ENCODE assay signal across 8 cellular contexts in the genomic region with DNA sequence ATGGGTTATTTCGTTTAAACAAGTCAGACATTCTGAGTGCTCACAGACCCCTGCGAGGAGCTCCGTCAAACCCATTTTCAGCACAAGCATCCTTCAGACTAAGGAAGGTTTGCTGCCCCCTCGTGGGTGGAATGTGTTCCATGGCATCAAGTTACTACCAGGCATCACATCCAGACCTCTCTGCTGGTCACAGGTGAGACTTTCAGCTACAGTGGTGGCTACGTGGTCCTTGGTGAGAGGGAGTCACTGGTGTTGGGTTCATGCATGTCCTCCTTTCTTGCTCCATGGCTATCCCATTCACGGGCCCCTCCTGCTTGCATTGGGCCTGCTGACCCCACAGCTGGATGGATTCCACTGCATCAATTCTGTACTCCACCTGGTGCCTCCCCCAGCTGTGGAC. TPM values are rescaled to one million over a fixed set of nuclear protein-coding genes. Genes with fewer than 3 reads are reported as not detected.
A peak's percentile ranks its signal among the peaks of the same experiment; 100 is the strongest.
DNase-seq lines count a peak whose midpoint lies in the region; ATAC-seq and TF ChIP-seq lines count a peak whose summit lies in the region.

No MANE protein-coding gene starts in this region.

- H3K4me1 ChIP-seq in DOHH2 (ENCODE audit: control insufficient read depth, low read length) (no peaks in the 10 kb centered on the region), adrenal gland (replicated peaks in 1 of 2) (no peaks in the 10 kb centered on the region), hepatocyte (ENCODE audit: insufficient read depth) (no peaks in the 10 kb centered on the region), smooth muscle cell (ENCODE audit: low read depth) (no peaks in the 10 kb centered on the region)

- TF ChIP-seq POLR2A in adrenal gland (IDR thresholded peaks at IDR 0.05): no peak

- peaks cover 30% of the 10 kb centered on the region for H3K27me3 ChIP-seq in DOHH2 (ENCODE audit: control insufficient read depth, low read length)
- no peaks in the 10 kb centered on the region for H3K27me3 ChIP-seq in adrenal gland
- peaks cover 6% of the 10 kb centered on the region for H3K27me3 ChIP-seq in hepatocyte
- H3K27me3 ChIP-seq in smooth muscle cell (ENCODE audit: low read depth): peaks cover 9% of the 10 kb centered on the region

- no peaks in the 10 kb centered on the region for H3K9me3 ChIP-seq in DOHH2 (ENCODE audit: control insufficient read depth, insufficient read depth, low read length)
- H3K9me3 ChIP-seq in adrenal gland (replicated peaks in 1 of 3): no peaks in the 10 kb centered on the region
- H3K9me3 ChIP-seq in hepatocyte (ENCODE audit: low read depth): no peaks in the 10 kb centered on the region
- no peaks in the 10 kb centered on the region for H3K9me3 ChIP-seq in smooth muscle cell (replicated peaks; ENCODE audit: low read depth)

- ATAC-seq in HG03520 (IDR thresholded peaks at IDR 0.05; ENCODE audit: unreplicated experiment): no peak
- ATAC-seq in HG03159 (IDR thresholded peaks at IDR 0.05; ENCODE audit: unreplicated experiment): no peak

- H3K9me2 ChIP-seq in DOHH2 (replicated peaks; ENCODE audit: control insufficient read depth, low read length) (no peaks in the 10 kb centered on the region), hepatocyte (replicated peaks; ENCODE audit: insufficient read depth) (no peaks in the 10 kb centered on the region)

- intact Hi-C loops in adrenal gland (cut with DNase I): no loop called here

- H2AFZ ChIP-seq in hepatocyte (no peak overlapping the region), smooth muscle cell (ENCODE audit: low read depth) (no peak overlapping the region)

- DNase-seq in T follicular helper cell (ENCODE audit: low read depth): peak; percentile 16
- DNase-seq in adrenal gland: peak; percentile 68 to 92 (median 85)
- DNase-seq in hepatocyte (ENCODE audit: low spot score): peak; percentile 89
- DNase-seq in smooth muscle cell (lab: John Stamatoyannopoulos, UW; ENCODE audit: unreplicated experiment): peak; percentile 7

- peak; percentile 84 for TF ChIP-seq CTCF in DOHH2 (IDR thresholded peaks at IDR 0.05; ENCODE audit: low read depth, low read length, poor library complexity, severe bottlenecking)
- peak; percentile 79 for TF ChIP-seq CTCF in LNCAP (IDR thresholded peaks at IDR 0.05)
- TF ChIP-seq CTCF in adrenal gland (IDR thresholded peaks at IDR 0.05): peak; percentile 71 to 82 (median 72)
- TF ChIP-seq CTCF in hepatocyte (IDR thresholded peaks at IDR 0.05; ENCODE audit: poor library complexity): peak; percentile 70
- TF ChIP-seq CTCF in smooth muscle cell (IDR thresholded peaks at IDR 0.05; ENCODE audit: borderline replicate concordance, insufficient read depth, poor library complexity, severe bottlenecking): peak; percentile 73

- no peak overlapping the region for H3K9ac ChIP-seq in smooth muscle cell (ENCODE audit: low read depth)

- 8 to 12% (median 9%) methylated on average over 2 to 6 of the region's 6 CpGs for WGBS in adrenal gland, 4 donors
- 2% methylated on average over 6 of the region's 6 CpGs for WGBS in hepatocyte (ENCODE audit: low lambda C conversion rate, missing lambda C conversion rate)
- 12% methylated on average over 6 of the region's 6 CpGs for WGBS in smooth muscle cell (ENCODE audit: low lambda C conversion rate)

- H3F3A ChIP-seq in DOHH2 (ENCODE audit: control insufficient read depth, insufficient read depth) (no peaks in the 10 kb centered on the region), smooth muscle cell (ENCODE audit: low read depth) (no peaks in the 10 kb centered on the region)

- H3K4me3 ChIP-seq in DOHH2 (ENCODE audit: low read length) (no peak overlapping the region), adrenal gland (no peak overlapping the region), hepatocyte (no peak overlapping the region), smooth muscle cell (no peak overlapping the region)

- H3K4me2 ChIP-seq in DOHH2 (ENCODE audit: low read length): no peak overlapping the region
- H3K4me2 ChIP-seq in hepatocyte: no peak overlapping the region
- H3K4me2 ChIP-seq in smooth muscle cell: no peak overlapping the region

- no peaks in the 10 kb centered on the region for H3K79me2 ChIP-seq in DOHH2 (ENCODE audit: control insufficient read depth, low read length)
- no peaks in the 10 kb centered on the region for H3K79me2 ChIP-seq in hepatocyte
- no peaks in the 10 kb centered on the region for H3K79me2 ChIP-seq in smooth muscle cell (ENCODE audit: low read depth)

- H4K20me1 ChIP-seq in DOHH2 (ENCODE audit: control insufficient read depth, insufficient read depth, low read depth, low read length): no peaks in the 10 kb centered on the region
- H4K20me1 ChIP-seq in hepatocyte (ENCODE audit: insufficient read depth, poor library complexity, severe bottlenecking): no peaks in the 10 kb centered on the region
- no peaks in the 10 kb centered on the region for H4K20me1 ChIP-seq in smooth muscle cell (ENCODE audit: low read depth)

- no peak overlapping the region for H3K27ac ChIP-seq in DOHH2 (ENCODE audit: low read depth, low read length)
- H3K27ac ChIP-seq in adrenal gland: no peak overlapping the region
- no peak overlapping the region for H3K27ac ChIP-seq in hepatocyte
- no peak overlapping the region for H3K27ac ChIP-seq in smooth muscle cell (ENCODE audit: low read depth)

- H3K36me3 ChIP-seq in DOHH2 (ENCODE audit: control insufficient read depth, low read length) (no peaks in the 10 kb centered on the region), adrenal gland (replicated peaks in 1 of 2) (no peaks in the 10 kb centered on the region), hepatocyte (replicated peaks; ENCODE audit: insufficient read depth, low read depth) (no peaks in the 10 kb centered on the region), smooth muscle cell (ENCODE audit: low read depth) (no peaks in the 10 kb centered on the region)

RNA-seq across cellular contexts. Expression of a gene that starts 9.1 kb away (rescaled TPM):
- total RNA-seq in adrenal gland (10 to 100 TPM; 18.4 to 68.6 (median 38.1) TPM), hepatocyte (0.16 and 0.80 TPM in 2 replicates), smooth muscle cell (not detected in 2 replicates)
- polyA plus RNA-seq in adrenal gland (10 to 100 TPM in 2 of 3 donors, 1 to 10 TPM in 1; 9.8 to 23.0 (median 22.4) TPM), hepatocyte (1.3 and 1.6 TPM in 2 replicates), smooth muscle cell (not detected in 2 replicates)

RNA-seq across cellular contexts. Expression of a gene that starts 14.8 kb away (rescaled TPM):
- total RNA-seq in adrenal gland (10 to 100 TPM in 2 of 8 donors, 1 to 10 TPM in 5, under 1 TPM in 1; 0.66 to 14.7 (median 8.2) TPM), hepatocyte (not detected in 2 replicates), smooth muscle cell (not detected in 2 replicates)
- polyA plus RNA-seq in adrenal gland (10 to 100 TPM in 2 of 3 donors, 1 to 10 TPM in 1; 4.2 to 16.5 (median 10.7) TPM), hepatocyte (0.09 TPM in 1 of 2 replicates, not detected in the other), smooth muscle cell (not detected in 2 replicates)

RNA-seq across cellular contexts. Expression of a gene that starts 23.5 kb away (rescaled TPM):
- total RNA-seq in adrenal gland (1 to 10 TPM in 7 of 8 donors, under 1 TPM in 1; 0.30 to 9.3 (median 5.8) TPM), hepatocyte (0.28 TPM in 1 of 2 replicates, not detected in the other), smooth muscle cell (not detected in 2 replicates)
- polyA plus RNA-seq in adrenal gland (1 to 10 TPM; 2.5 to 8.5 (median 3.9) TPM), hepatocyte (0.13 and 0.36 TPM in 2 replicates), smooth muscle cell (not detected in 2 replicates)

RNA-seq across cellular contexts. Expression of a gene that starts 43.3 kb away (rescaled TPM):
- total RNA-seq in adrenal gland (10 to 100 TPM in 6 of 8 donors, 1 to 10 TPM in 1, under 1 TPM in 1; 0.60 to 56.2 (median 13.0) TPM), hepatocyte (0.24 TPM in 1 of 2 replicates, not detected in the other), smooth muscle cell (not detected in 2 replicates)
- polyA plus RNA-seq in adrenal gland (10 to 100 TPM in 1 of 3 donors, 1 to 10 TPM in 2; 2.8 to 32.6 (median 9.5) TPM), hepatocyte (1.4 and 1.7 TPM in 2 replicates), smooth muscle cell (0.06 and 0.70 TPM in 2 replicates)

RNA-seq across cellular contexts. Expression of a gene that starts 46.8 kb away (rescaled TPM):
- total RNA-seq in adrenal gland (1 to 10 TPM in 6 of 8 donors, under 1 TPM in 1, not detected in 1; 0.72 to 6.2 (median 3.0) TPM), hepatocyte (not detected in 2 replicates), smooth muscle cell (not detected in 2 replicates)
- polyA plus RNA-seq in adrenal gland (1 to 10 TPM; 1.9 to 3.1 (median 2.1) TPM), hepatocyte (not detected in 2 replicates), smooth muscle cell (not detected in 2 replicates)

Comparison
In these comparisons a context has a peak if more than half of its experiments do, and no peak if none do; other contexts are left out.
1. DNase-seq: peak in every context shown above with its lines; median percentile 89 in hepatocyte; 85 in adrenal gland; 16 in T follicular helper cell; 7 in smooth muscle cell.
2. RNA of a gene that starts 9.1 kb away (total RNA-seq): 18.4 to 68.6 TPM in adrenal gland; 0.16 to 0.80 TPM in hepatocyte and not detected in smooth muscle cell; every median in the first group is over 10 times any median in the second.
3. Peak in every context shown above with its lines, with median percentiles within 50 percentile points of each other: CTCF ChIP-seq.